1 cellular context compared by ENCODE assay signal in genomic region chr6:149162924-149163323, GRCh38.
TF ChIP-seq lines count a peak whose summit lies in the region.

No MANE protein-coding gene starts in this region.

TF ChIP-seq in K562, 482 proteins besides CTCF, POLR2A, EP300 and RAD21 (continued from another document):
- TF ChIP-seq ZMIZ1 (IDR thresholded peaks at IDR 0.05; ENCODE audit: low read depth in 2 of 2, low read length in 2 of 2) (no peak), POLR3G (IDR thresholded peaks at IDR 0.05; ENCODE audit: extremely low read depth, insufficient read length, insufficient replicate concordance) (no peak), ZBTB11 (CRISPR knock-in tag; IDR thresholded peaks at IDR 0.05) (no peak), CUX1 (CRISPR knock-in tag; IDR thresholded peaks at IDR 0.05) (peak; percentile 56; the same call in 1 of the 2 replicates), NKRF (IDR thresholded peaks at IDR 0.05; ENCODE audit: borderline replicate concordance) (no peak), ZNF436 (CRISPR knock-in tag; IDR thresholded peaks at IDR 0.05) (no peak), CCAR2 (IDR thresholded peaks at IDR 0.05; ENCODE audit: low read depth, low read length) (no peak), ZNF316 (IDR thresholded peaks at IDR 0.05) (peak; percentile 77), DACH1 (IDR thresholded peaks at IDR 0.05; ENCODE audit: partially characterized antibody) (peak; percentile 61), CHD7 (IDR thresholded peaks at IDR 0.05; ENCODE audit: low read depth, low read length) (no peak), HOXB6 (CRISPR knock-in tag; IDR thresholded peaks at IDR 0.05; ENCODE audit: borderline replicate concordance) (no peak), CXXC5 (CRISPR knock-in tag; IDR thresholded peaks at IDR 0.05) (no peak)
